Comparison of ENCODE assay signal across 8 cellular contexts in genomic region chr17:29143894-29144293, GRCh38. TPM values are rescaled to one million over a fixed set of nuclear protein-coding genes. Genes with fewer than 3 reads are reported as not detected.
DNase-seq lines count a peak whose midpoint lies in the region; ATAC-seq lines count a peak whose summit lies in the region.

No MANE protein-coding gene starts in this region.

- peak overlapping the region in 3 of 4 donors; percentile 12 to 80 (median 76) for H3K4me3 Mint-ChIP-seq in CD4-positive, CD25-positive, alpha-beta regulatory T cell
- H3K4me3 Mint-ChIP-seq in stimulated activated naive CD8-positive, alpha-beta T cell treated with anti-CD3 and anti-CD28 coated beads, Interleukin-15, Interleukin-2, amounts not matched to agents 100 ng/mL and 50 ng/mL, for 24 hours, result no peak overlapping the region

- no peaks in the 10 kb centered on the region for H3K27me3 Mint-ChIP-seq in CD4-positive, CD25-positive, alpha-beta regulatory T cell
- no peaks in the 10 kb centered on the region for H3K27me3 Mint-ChIP-seq in stimulated activated naive CD8-positive, alpha-beta T cell treated with anti-CD3 and anti-CD28 coated beads, Interleukin-15, Interleukin-2, amounts not matched to agents 100 ng/mL and 50 ng/mL, for 24 hours

- ATAC-seq in CD4-positive, CD25-positive, alpha-beta regulatory T cell (ENCODE audit: low read depth in 2 of 2), result no peak
- ATAC-seq in HG03571 (IDR thresholded peaks at IDR 0.05; ENCODE audit: unreplicated experiment) (no peak), HG03521 (IDR thresholded peaks at IDR 0.05; ENCODE audit: unreplicated experiment) (no peak)

- peak overlapping the region in 2 of 3 donors; percentile 70 to 85 for H3K27ac Mint-ChIP-seq in CD4-positive, CD25-positive, alpha-beta regulatory T cell
- H3K27ac Mint-ChIP-seq in stimulated activated naive CD8-positive, alpha-beta T cell treated with anti-CD3 and anti-CD28 coated beads, Interleukin-15, Interleukin-2, amounts not matched to agents 100 ng/mL and 50 ng/mL, for 24 hours, result peak overlapping the region; percentile 7

- no peaks in the 10 kb centered on the region for H3K27me3 ChIP-seq in CD4-positive, CD25-positive, alpha-beta regulatory T cell (ENCODE audit: control insufficient read depth, insufficient read depth, low read length)
- no peaks in the 10 kb centered on the region for H3K27me3 ChIP-seq in HAP-1 (ENCODE audit: low read depth)
- H3K27me3 ChIP-seq in SJCRH30, result no peaks in the 10 kb centered on the region

- no peaks in the 10 kb centered on the region for H3K36me3 Mint-ChIP-seq in CD4-positive, CD25-positive, alpha-beta regulatory T cell
- H3K36me3 Mint-ChIP-seq in stimulated activated naive CD8-positive, alpha-beta T cell treated with anti-CD3 and anti-CD28 coated beads, Interleukin-15, Interleukin-2, amounts not matched to agents 100 ng/mL and 50 ng/mL, for 24 hours (ENCODE audit: low read depth), result no peaks in the 10 kb centered on the region

- peaks cover 15 to 59% (median 28%) of the 10 kb centered on the region in 4 donors for H3K4me1 Mint-ChIP-seq in CD4-positive, CD25-positive, alpha-beta regulatory T cell
- H3K4me1 Mint-ChIP-seq in stimulated activated naive CD8-positive, alpha-beta T cell treated with anti-CD3 and anti-CD28 coated beads, Interleukin-15, Interleukin-2, amounts not matched to agents 100 ng/mL and 50 ng/mL, for 24 hours (ENCODE audit: low read depth), result peaks cover 80% of the 10 kb centered on the region

- no peak overlapping the region for H3K4me3 ChIP-seq in CD4-positive, CD25-positive, alpha-beta regulatory T cell (ENCODE audit: low read depth, low read length)
- H3K4me3 ChIP-seq in HAP-1 (no peak overlapping the region), SJCRH30 (no peak overlapping the region)

- H3K27ac ChIP-seq in CD4-positive, CD25-positive, alpha-beta regulatory T cell (ENCODE audit: insufficient read depth, low read length, poor library complexity, severe bottlenecking), result peak overlapping the region; percentile 54
- peak overlapping the region; percentile 53 for H3K27ac ChIP-seq in SJCRH30

- in situ Hi-C loops in HAP-1 (cut with MboI; ENCODE audit: low sequenced_read_pairs), result no loop called here

- DNase-seq in CD4-positive, CD25-positive, alpha-beta regulatory T cell, result peak in 1 of 3 donors; percentile 55
- DNase-seq in HAP-1 (ENCODE audit: low spot score in 2 of 2) (peak; percentile 4 to 41), SJCRH30 (peak; percentile 77 to 82), fibroblast of peridontal ligament (ENCODE audit: extremely low read depth) (peak; percentile 52), occipital lobe (lab: John Stamatoyannopoulos, UW) (no peak)

- no peaks in the 10 kb centered on the region for H3K36me3 ChIP-seq in CD4-positive, CD25-positive, alpha-beta regulatory T cell (ENCODE audit: control insufficient read depth, insufficient read depth, low read length)
- no peaks in the 10 kb centered on the region for H3K36me3 ChIP-seq in HAP-1 (replicated peaks)
- H3K36me3 ChIP-seq in SJCRH30, result no peaks in the 10 kb centered on the region

- H3K9me3 ChIP-seq in CD4-positive, CD25-positive, alpha-beta regulatory T cell (ENCODE audit: control insufficient read depth in 2 of 2, low read length in 2 of 2), result no peaks in the 10 kb centered on the region
- H3K9me3 ChIP-seq in HAP-1 (no peaks in the 10 kb centered on the region), SJCRH30 (replicated peaks) (no peaks in the 10 kb centered on the region)

- H3K4me1 ChIP-seq in CD4-positive, CD25-positive, alpha-beta regulatory T cell (ENCODE audit: control insufficient read depth, insufficient read depth, low read length, poor library complexity, severe bottlenecking), result peaks cover 58% of the 10 kb centered on the region
- peaks cover 12% of the 10 kb centered on the region for H3K4me1 ChIP-seq in HAP-1
- peaks cover 40% of the 10 kb centered on the region for H3K4me1 ChIP-seq in SJCRH30

- H3K9me3 Mint-ChIP-seq in CD4-positive, CD25-positive, alpha-beta regulatory T cell, result no peaks in the 10 kb centered on the region
- H3K9me3 Mint-ChIP-seq in stimulated activated naive CD8-positive, alpha-beta T cell treated with anti-CD3 and anti-CD28 coated beads, Interleukin-15, Interleukin-2, amounts not matched to agents 100 ng/mL and 50 ng/mL, for 24 hours, result no peaks in the 10 kb centered on the region

RNA-seq across cellular contexts. Expression of gene MYO18A, which starts 36.3 kb away (rescaled TPM):
- total RNA-seq in CD4-positive, CD25-positive, alpha-beta regulatory T cell, result 193 TPM
- 10 to 100 TPM; 16.8 to 22.6 (median 20.2) TPM for polyA plus RNA-seq in CD4-positive, CD25-positive, alpha-beta regulatory T cell
- total RNA-seq in SJCRH30 (2014; rRNA removed; shearing (Covaris generic)), result 86.9 and 91.9 TPM in 2 replicates
- total RNA-seq in occipital lobe, result 68.5 TPM
